Comparison of ENCODE assay signal across 11 cellular contexts in genomic region chr2:197674546-197674945, GRCh38. TPM values are rescaled to one million over a fixed set of nuclear protein-coding genes. Genes with fewer than 3 reads are reported as not detected.
DNase-seq lines count a peak whose midpoint lies in the region; FAIRE-seq and TF ChIP-seq lines count a peak whose summit lies in the region.
"Had no signal": no experiment of that assay in that cellular context is flagged by ENCODE, and none has a peak within 500 bp of the region (broad histone marks: within the 10 kb centered on the region; RNA-seq: fewer than 3 reads in every experiment).

No MANE protein-coding gene starts in this region.

- no peaks in the 10 kb centered on the region for H3K4me1 ChIP-seq in skeletal muscle tissue (ENCODE audit: control insufficient read depth in 3 of 3, insufficient read depth in 3 of 3, low read length in 3 of 3)

- TF ChIP-seq CTCF in HFF-Myc (IDR thresholded peaks at IDR 0.05; ENCODE audit: low read depth, low read length, missing control alignments) (no peak), GM13976 (IDR thresholded peaks at IDR 0.05; ENCODE audit: borderline replicate concordance, control extremely low read depth, extremely low read depth, insufficient read depth, missing control alignments) (no peak)

- no peaks in the 10 kb centered on the region for H3K36me3 ChIP-seq in skeletal muscle tissue (ENCODE audit: control insufficient read depth in 3 of 3, insufficient read depth in 3 of 3, low read length in 3 of 3)

- CTCF ChIA-PET in activated naive CD4-positive, alpha-beta T cell treated with anti-CD3 and anti-CD28 coated beads, Interleukin-2, amount 10 ng/mL, durations not matched to agents 7 days and 5 days (lab: Charles Lee) = no interaction called here

- H3K27ac Mint-ChIP-seq in activated naive CD4-positive, alpha-beta T cell treated with anti-CD3 and anti-CD28 coated beads, Interleukin-2, amount 10 ng/mL, durations not matched to agents 7 days and 5 days = no peak overlapping the region
- H3K27ac Mint-ChIP-seq: activated naive CD8-positive, alpha-beta T cell treated with anti-CD3 and anti-CD28 coated beads, Interleukin-2, amount 50 U/mL, for 24 hours had no signal

- H3K27ac ChIP-seq in layer of hippocampus (ENCODE audit: low read depth, low read length) = peak overlapping the region; percentile 89
- H3K27ac ChIP-seq in skeletal muscle tissue (ENCODE audit: low read depth, low read length) = no peak overlapping the region
- H3K27ac ChIP-seq: VCaP had no signal

- H3K4me3 ChIP-seq in HFF-Myc (replicated peaks; ENCODE audit: low read depth, low read length) (peak overlapping the region; percentile 36; the same call in 1 of the 2 replicates), skeletal muscle tissue (ENCODE audit: low read length in 3 of 3) (peak overlapping the region; percentile 33 to 70 (median 42))

- no peaks in the 10 kb centered on the region for H3K9me3 Mint-ChIP-seq in activated naive CD4-positive, alpha-beta T cell treated with anti-CD3 and anti-CD28 coated beads, Interleukin-2, amount 10 ng/mL, durations not matched to agents 7 days and 5 days
- H3K9me3 Mint-ChIP-seq: activated naive CD8-positive, alpha-beta T cell treated with anti-CD3 and anti-CD28 coated beads, Interleukin-2, amount 50 U/mL, for 24 hours had no signal

- H3K36me3 Mint-ChIP-seq in activated naive CD4-positive, alpha-beta T cell treated with anti-CD3 and anti-CD28 coated beads, Interleukin-2, amount 10 ng/mL, durations not matched to agents 7 days and 5 days = no peaks in the 10 kb centered on the region

- H3K4me3 Mint-ChIP-seq in activated naive CD4-positive, alpha-beta T cell treated with anti-CD3 and anti-CD28 coated beads, Interleukin-2, amount 10 ng/mL, durations not matched to agents 7 days and 5 days = no peak overlapping the region
- H3K4me3 Mint-ChIP-seq: activated naive CD8-positive, alpha-beta T cell treated with anti-CD3 and anti-CD28 coated beads, Interleukin-2, amount 50 U/mL, for 24 hours had no signal

- DNase-seq in HFF-Myc (ENCODE audit: extremely low read depth, low read depth) (no peak), dedifferentiated amniotic fluid mesenchymal stem cell (ENCODE audit: extremely low spot score) (peak; percentile 43), HTR-8/SVneo (ENCODE audit: insufficient read length, low spot score) (no peak), NCI-H1105 treated with DMSO at 0.1 percent for 48 hours (lab: John Stamatoyannopoulos, UW) (no peak), GM13976 (ENCODE audit: low spot score) (no peak)
- DNase-seq in activated naive CD4-positive, alpha-beta T cell treated with anti-CD3 and anti-CD28 coated beads, Interleukin-2, amount 10 ng/mL, durations not matched to agents 7 days and 5 days = no peak
- DNase-seq: activated naive CD8-positive, alpha-beta T cell treated with anti-CD3 and anti-CD28 coated beads, Interleukin-2, amount 50 U/mL, for 24 hours; COR-L47 had no signal

- H3K9ac ChIP-seq in skeletal muscle tissue (ENCODE audit: low read depth in 1 of 3, low read length in 3 of 3) = peak overlapping the region; percentile 47 to 80 (median 54)

- H3K27me3 Mint-ChIP-seq in activated naive CD4-positive, alpha-beta T cell treated with anti-CD3 and anti-CD28 coated beads, Interleukin-2, amount 10 ng/mL, durations not matched to agents 7 days and 5 days = peaks cover 22% of the 10 kb centered on the region

- no peaks in the 10 kb centered on the region for H3K9me3 ChIP-seq in skeletal muscle tissue (ENCODE audit: control insufficient read depth in 3 of 3, low read length in 3 of 3)

- in situ Hi-C loops in GM13976 (cut with MboI; ENCODE audit: low sequenced_read_pairs, unreplicated experiment) = no loop called here

- no peak for FAIRE-seq in HTR-8/SVneo (lab: Jason Lieb, UNC)

- H3K4me1 Mint-ChIP-seq in activated naive CD4-positive, alpha-beta T cell treated with anti-CD3 and anti-CD28 coated beads, Interleukin-2, amount 10 ng/mL, durations not matched to agents 7 days and 5 days = no peaks in the 10 kb centered on the region

- no peaks in the 10 kb centered on the region for H3K27me3 ChIP-seq in layer of hippocampus (ENCODE audit: control insufficient read depth, insufficient read depth, low read length)
- H3K27me3 ChIP-seq in skeletal muscle tissue (ENCODE audit: control insufficient read depth in 3 of 3, insufficient read depth in 3 of 3, low read length in 3 of 3) = no peaks in the 10 kb centered on the region

RNA-seq across cellular contexts. Expression of gene RFTN2, which starts 0.8 kb away (rescaled TPM):
- 14.1 TPM for total RNA-seq in skeletal muscle tissue

RNA-seq across cellular contexts. Expression of gene MARS2, which starts 30.6 kb away (rescaled TPM):
- 4.2 TPM for total RNA-seq in skeletal muscle tissue
